11 cellular contexts compared by ENCODE assay signal in the genomic region with DNA sequence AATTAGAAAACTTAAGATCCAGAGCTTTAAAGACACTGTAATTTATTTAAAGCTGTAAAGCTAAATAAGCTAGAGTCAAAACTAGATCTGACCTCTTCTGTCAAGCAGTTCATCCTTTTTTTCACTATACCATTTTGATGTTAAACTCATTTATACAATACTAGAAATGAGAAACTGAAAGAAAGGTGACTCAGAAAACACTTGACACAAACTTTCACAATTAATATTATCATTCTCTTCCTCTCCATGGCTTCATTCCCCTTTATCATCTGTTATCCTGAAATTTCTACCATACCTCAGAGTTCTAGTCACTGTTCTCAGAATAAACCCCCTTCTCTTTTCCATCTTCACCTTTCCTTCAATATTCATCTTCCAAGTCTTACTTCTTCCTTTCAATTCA. TPM values are rescaled to one million over a fixed set of nuclear protein-coding genes. Genes with fewer than 3 reads are reported as not detected.
DNase-seq lines count a peak whose midpoint lies in the region; ATAC-seq and TF ChIP-seq lines count a peak whose summit lies in the region.
"Had no signal": no experiment of that assay in that cellular context is flagged by ENCODE, and none has a peak within 500 bp of the region (broad histone marks: within the 10 kb centered on the region; RNA-seq: fewer than 3 reads in every experiment).

No MANE protein-coding gene starts in this region.

- peak overlapping the region; percentile 91 for H3K4me3 Mint-ChIP-seq in activated T-cell treated with anti-CD3 and anti-CD28 coated beads, Interleukin-2, amount 50 U/mL, for 4 hours
- H3K4me3 Mint-ChIP-seq in activated B cell treated with CpG ODN at 0.5 μM for 24 hours, result peak overlapping the region; percentile 2
- peak overlapping the region; percentile 99 to 100 for H3K4me3 Mint-ChIP-seq in stimulated activated naive B cell treated with anti-CD40 and anti-IgM and Interleukin-4, amounts not matched to agents 10 μg/mL and 1 μg/mL and 100 μg/mL, for 72 hours

- H3K27ac Mint-ChIP-seq in activated B cell treated with CpG ODN at 0.5 μM for 24 hours, result no peak overlapping the region
- no peak overlapping the region for H3K27ac Mint-ChIP-seq in stimulated activated naive B cell treated with anti-CD40 and anti-IgM and Interleukin-4, amounts not matched to agents 10 μg/mL and 1 μg/mL and 100 μg/mL, for 72 hours

- DNase-seq in activated T-cell treated with anti-CD3 and anti-CD28 coated beads, Interleukin-2, amount 50 U/mL, for 4 hours, result no peak
- DNase-seq in activated T-cell treated with anti-CD3 and anti-CD28 coated beads, Interleukin-2, amount 50 U/mL, for 48 hours, result no peak
- DNase-seq in activated B cell treated with CpG ODN at 0.5 μM for 24 hours (no peak), amygdala (lab: John Stamatoyannopoulos, UW) (no peak), SHP77 treated with DMSO at 0.1 percent for 48 hours (lab: John Stamatoyannopoulos, UW) (no peak)
- no peak for DNase-seq in stimulated activated naive B cell treated with anti-CD40 and anti-IgM and Interleukin-4, amounts not matched to agents 10 μg/mL and 1 μg/mL and 100 μg/mL, for 72 hours
- no peak for DNase-seq in stimulated activated CD4-positive, alpha-beta T cell treated with anti-CD3 and anti-CD28 coated beads, Interleukin-2, amount 100 ng/mL, for 48 hours
- DNase-seq: activated CD4-positive, CD25-positive, alpha-beta regulatory T cell treated with anti-CD3 and anti-CD28 coated beads, Interleukin-2, amount 50 U/mL, for 72 hours; NCI-H2171 treated with DMSO at 0.1 percent for 48 hours; stimulated activated CD4-positive, alpha-beta T cell treated with anti-CD3 and anti-CD28 coated beads, Interleukin-1b, Interleukin-23, amount 100 ng/mL, for 48 hours had no signal

- CTCF ChIA-PET in activated B cell treated with CpG ODN at 0.5 μM for 24 hours (lab: Charles Lee), result no interaction called here

- intact Hi-C loops in activated B cell treated with CpG ODN at 0.5 μM for 24 hours (cut with micrococcal nuclease), result no loop called here

- ATAC-seq in activated T-cell treated with anti-CD3 and anti-CD28 coated beads, Interleukin-2, amount 50 U/mL, for 4 hours, result peak; percentile 8 to 37
- ATAC-seq in HG02973 (IDR thresholded peaks at IDR 0.05; ENCODE audit: unreplicated experiment) (peak; percentile 35), activated B cell treated with CpG ODN at 0.5 μM for 24 hours (ENCODE audit: low read depth) (no peak)
- ATAC-seq in stimulated activated naive B cell treated with anti-CD40 and anti-IgM and Interleukin-4, amounts not matched to agents 10 μg/mL and 1 μg/mL and 100 μg/mL, for 72 hours (replicated peaks), result no peak

- peaks cover 33% of the 10 kb centered on the region for H3K4me1 Mint-ChIP-seq in activated T-cell treated with anti-CD3 and anti-CD28 coated beads, Interleukin-2, amount 50 U/mL, for 4 hours (ENCODE audit: low read depth)
- peaks cover 24% of the 10 kb centered on the region for H3K4me1 Mint-ChIP-seq in activated B cell treated with CpG ODN at 0.5 μM for 24 hours
- H3K4me1 Mint-ChIP-seq in stimulated activated naive B cell treated with anti-CD40 and anti-IgM and Interleukin-4, amounts not matched to agents 10 μg/mL and 1 μg/mL and 100 μg/mL, for 72 hours, result peaks cover 11 to 29% of the 10 kb centered on the region in 2 donors

- H3K9me3 Mint-ChIP-seq in activated T-cell treated with anti-CD3 and anti-CD28 coated beads, Interleukin-2, amount 50 U/mL, for 4 hours, result no peaks in the 10 kb centered on the region
- H3K9me3 Mint-ChIP-seq in activated B cell treated with CpG ODN at 0.5 μM for 24 hours, result no peaks in the 10 kb centered on the region
- H3K9me3 Mint-ChIP-seq in stimulated activated naive B cell treated with anti-CD40 and anti-IgM and Interleukin-4, amounts not matched to agents 10 μg/mL and 1 μg/mL and 100 μg/mL, for 72 hours, result no peaks in the 10 kb centered on the region

- TF ChIP-seq CTCF in activated B cell treated with CpG ODN at 0.5 μM for 24 hours (IDR thresholded peaks at IDR 0.05), result no peak

- H3K36me3 Mint-ChIP-seq in activated T-cell treated with anti-CD3 and anti-CD28 coated beads, Interleukin-2, amount 50 U/mL, for 4 hours (ENCODE audit: insufficient read depth), result peaks cover 25% of the 10 kb centered on the region
- peaks cover 37% of the 10 kb centered on the region for H3K36me3 Mint-ChIP-seq in activated B cell treated with CpG ODN at 0.5 μM for 24 hours (ENCODE audit: low read depth)
- peaks cover 14 to 25% of the 10 kb centered on the region in 2 donors for H3K36me3 Mint-ChIP-seq in stimulated activated naive B cell treated with anti-CD40 and anti-IgM and Interleukin-4, amounts not matched to agents 10 μg/mL and 1 μg/mL and 100 μg/mL, for 72 hours

- H3K27me3 Mint-ChIP-seq in activated T-cell treated with anti-CD3 and anti-CD28 coated beads, Interleukin-2, amount 50 U/mL, for 4 hours (ENCODE audit: low read depth), result peaks cover 4% of the 10 kb centered on the region
- H3K27me3 Mint-ChIP-seq in activated B cell treated with CpG ODN at 0.5 μM for 24 hours, result no peaks in the 10 kb centered on the region
- H3K27me3 Mint-ChIP-seq in stimulated activated naive B cell treated with anti-CD40 and anti-IgM and Interleukin-4, amounts not matched to agents 10 μg/mL and 1 μg/mL and 100 μg/mL, for 72 hours, result no peaks in the 10 kb centered on the region

- POLR2A ChIA-PET in activated B cell treated with CpG ODN at 0.5 μM for 24 hours (lab: Charles Lee), result interaction anchor here (1.0 kb wide), 1 partner anchor 21 kb away, joined by 4 read pairs; no protein-coding TSS in a partner anchor

RNA-seq across cellular contexts. Expression of a gene that starts 1.3 kb away (rescaled TPM):
- 10 to 100 TPM; 27.9 to 40.7 (median 35.1) TPM for total RNA-seq in activated T-cell treated with anti-CD3 and anti-CD28 coated beads, Interleukin-2, amount 50 U/mL, for 4 hours
- 13.2 and 15.4 TPM in 2 replicates for total RNA-seq in activated B cell treated with CpG ODN at 0.5 μM for 24 hours

Comparison
In these comparisons a context has a peak if more than half of its experiments do, and no peak if none do; other contexts are left out.
1. ATAC-seq: peak in activated T-cell treated with anti-CD3 and anti-CD28 coated beads, Interleukin-2, amount 50 U/mL, for 4 hours (2 of 2) and HG02973 (single experiment); none in activated B cell treated with CpG ODN at 0.5 μM for 24 hours (single experiment) and stimulated activated naive B cell treated with anti-CD40 and anti-IgM and Interleukin-4, amounts not matched to agents 10 μg/mL and 1 μg/mL and 100 μg/mL, for 72 hours (0 of 2).
2. H3K4me3 Mint-ChIP-seq: peak in every context shown above with its lines; median percentile 100 in stimulated activated naive B cell treated with anti-CD40 and anti-IgM and Interleukin-4, amounts not matched to agents 10 μg/mL and 1 μg/mL and 100 μg/mL, for 72 hours; 91 in activated T-cell treated with anti-CD3 and anti-CD28 coated beads, Interleukin-2, amount 50 U/mL, for 4 hours; 2 in activated B cell treated with CpG ODN at 0.5 μM for 24 hours.